8 cellular contexts compared by ENCODE assay signal in genomic region chr11:62879554-62879953, GRCh38. TPM values are rescaled to one million over a fixed set of nuclear protein-coding genes. Genes with fewer than 3 reads are reported as not detected.
DNase-seq lines count a peak whose midpoint lies in the region; ATAC-seq, FAIRE-seq and TF ChIP-seq lines count a peak whose summit lies in the region.

No MANE protein-coding gene starts in this region.

- H3K9me2 ChIP-seq in hepatocyte (replicated peaks; ENCODE audit: insufficient read depth): no peaks in the 10 kb centered on the region

- H3K9me3 Mint-ChIP-seq in activated naive CD4-positive, alpha-beta T cell treated with anti-CD3 and anti-CD28 coated beads, Interleukin-2, amount 50 U/mL, for 72 hours: no peaks in the 10 kb centered on the region

- no peak for ATAC-seq in activated naive CD4-positive, alpha-beta T cell treated with anti-CD3 and anti-CD28 coated beads, Interleukin-2, amount 50 U/mL, for 72 hours
- ATAC-seq in esophagus mucosa (no peak), HG02798 (IDR thresholded peaks at IDR 0.05; ENCODE audit: poor library complexity, unreplicated experiment) (no peak), HG03457 (IDR thresholded peaks at IDR 0.05; ENCODE audit: unreplicated experiment) (no peak)

- peak overlapping the region; percentile 91 for H3K4me2 ChIP-seq in hepatocyte

- peaks cover 77% of the 10 kb centered on the region for H3K36me3 ChIP-seq in HUES48 (ENCODE audit: control insufficient read depth, insufficient read depth, low read length)
- no peaks in the 10 kb centered on the region for H3K36me3 ChIP-seq in hepatocyte (replicated peaks; ENCODE audit: insufficient read depth, low read depth)
- peaks cover 9 to 13% of the 10 kb centered on the region in 2 donors for H3K36me3 ChIP-seq in small intestine (ENCODE audit: control insufficient read depth in 2 of 2, insufficient read depth in 2 of 2, low read length in 2 of 2)

- H3K9me3 ChIP-seq in HUES48 (ENCODE audit: control insufficient read depth, insufficient read depth, low read length) (no peaks in the 10 kb centered on the region), hepatocyte (ENCODE audit: low read depth) (no peaks in the 10 kb centered on the region), small intestine (ENCODE audit: control insufficient read depth, low read depth) (no peaks in the 10 kb centered on the region)

- H3K79me2 ChIP-seq in hepatocyte: peaks cover 58% of the 10 kb centered on the region

- FAIRE-seq in small intestine (lab: Jason Lieb, UNC): no peak

- peak overlapping the region; percentile 92 to 100 for H3K27ac Mint-ChIP-seq in activated naive CD4-positive, alpha-beta T cell treated with anti-CD3 and anti-CD28 coated beads, Interleukin-2, amount 50 U/mL, for 72 hours

- H2AFZ ChIP-seq in hepatocyte: no peak overlapping the region

- H3K4me3 ChIP-seq in HUES48 (ENCODE audit: low read depth, low read length) (peak overlapping the region; percentile 7; the same call in 1 of the 2 replicates), hepatocyte (no peak overlapping the region), small intestine (ENCODE audit: low read depth in 1 of 2, low read length in 2 of 2) (no peak overlapping the region)

- no peak for DNase-seq in activated naive CD4-positive, alpha-beta T cell treated with anti-CD3 and anti-CD28 coated beads, Interleukin-2, amount 50 U/mL, for 72 hours (ENCODE audit: low spot score in 2 of 2)
- DNase-seq in hepatocyte (ENCODE audit: low spot score): no peak
- no peak for DNase-seq in small intestine
- DNase-seq in NCI-H1694 (lab: John Stamatoyannopoulos, UW): no peak

- H3K27me3 ChIP-seq in HUES48 (ENCODE audit: control insufficient read depth, insufficient read depth, low read length) (no peaks in the 10 kb centered on the region), hepatocyte (no peaks in the 10 kb centered on the region), small intestine (ENCODE audit: control insufficient read depth in 2 of 2, insufficient read depth in 2 of 2, low read length in 2 of 2) (no peaks in the 10 kb centered on the region)

- no peak for TF ChIP-seq CTCF in hepatocyte (IDR thresholded peaks at IDR 0.05; ENCODE audit: poor library complexity)

- peaks cover 18% of the 10 kb centered on the region for H4K20me1 ChIP-seq in hepatocyte (ENCODE audit: insufficient read depth, poor library complexity, severe bottlenecking)

- peak overlapping the region; percentile 99 for H3K27ac ChIP-seq in HUES48 (ENCODE audit: low read depth, low read length)
- H3K27ac ChIP-seq in hepatocyte: peak overlapping the region; percentile 100
- peak overlapping the region; percentile 26 to 96 for H3K27ac ChIP-seq in small intestine (ENCODE audit: low read depth in 1 of 2, low read length in 1 of 2)

- H3K9ac ChIP-seq in HUES48 (ENCODE audit: low read depth, low read length): no peak overlapping the region

- 66% methylated on average over 3 of the region's 3 CpGs for WGBS in hepatocyte (ENCODE audit: low lambda C conversion rate, missing lambda C conversion rate)
- 57 to 71% (median 63%) methylated on average over 3 of the region's 3 CpGs for whole genome bisulfite sequencing in small intestine, 3 donors

- H3K36me3 Mint-ChIP-seq in activated naive CD4-positive, alpha-beta T cell treated with anti-CD3 and anti-CD28 coated beads, Interleukin-2, amount 50 U/mL, for 72 hours: peaks cover 51 to 65% of the 10 kb centered on the region in 2 donors

- H3K4me1 ChIP-seq in HUES48 (ENCODE audit: control insufficient read depth, insufficient read depth, low read length) (peaks cover 22% of the 10 kb centered on the region), hepatocyte (ENCODE audit: insufficient read depth) (peaks cover 39% of the 10 kb centered on the region), small intestine (ENCODE audit: control insufficient read depth in 2 of 2, insufficient read depth in 1 of 2, low read depth in 1 of 2, low read length in 1 of 2) (peaks cover 0 to 14% of the 10 kb centered on the region in 2 donors)

RNA-seq across cellular contexts. Expression of gene SLC3A2, which starts 1.1 kb away (rescaled TPM):
- 100 to 1,000 TPM; 295 to 308 TPM for total RNA-seq in activated naive CD4-positive, alpha-beta T cell treated with anti-CD3 and anti-CD28 coated beads, Interleukin-2, amount 50 U/mL, for 72 hours
- total RNA-seq in hepatocyte (335 and 573 TPM in 2 replicates), esophagus mucosa (233 TPM)
- polyA plus RNA-seq in hepatocyte (456 and 476 TPM in 2 replicates), small intestine (100 to 1,000 TPM; 124 to 200 (median 176) TPM)

RNA-seq across cellular contexts. Expression of gene WDR74, which starts 40.2 kb away (rescaled TPM):
- total RNA-seq in activated naive CD4-positive, alpha-beta T cell treated with anti-CD3 and anti-CD28 coated beads, Interleukin-2, amount 50 U/mL, for 72 hours: 100 to 1,000 TPM in 1 of 2 donors, 10 to 100 TPM in 1; 87.2 to 105 TPM
- total RNA-seq in hepatocyte (28.0 and 30.9 TPM in 2 replicates), esophagus mucosa (41.0 TPM)
- polyA plus RNA-seq in hepatocyte (28.9 and 34.1 TPM in 2 replicates), small intestine (10 to 100 TPM; 30.3 to 47.5 (median 34.0) TPM)

RNA-seq across cellular contexts. Expression of gene CHRM1, which starts 41.6 kb away (rescaled TPM):
- total RNA-seq in activated naive CD4-positive, alpha-beta T cell treated with anti-CD3 and anti-CD28 coated beads, Interleukin-2, amount 50 U/mL, for 72 hours: not detected
- not detected in 2 replicates for total RNA-seq in hepatocyte
- polyA plus RNA-seq in hepatocyte: not detected in 2 replicates
- polyA plus RNA-seq in small intestine: 1 to 10 TPM in 1 of 3 donors, not detected in 2; 1.1 TPM
- not detected for total RNA-seq in esophagus mucosa

RNA-seq across cellular contexts. Expression of gene TEX54, which starts 46.9 kb away (rescaled TPM):
- under 1 TPM in 1 of 2 donors, not detected in 1; 0.70 TPM for total RNA-seq in activated naive CD4-positive, alpha-beta T cell treated with anti-CD3 and anti-CD28 coated beads, Interleukin-2, amount 50 U/mL, for 72 hours
- total RNA-seq in hepatocyte (not detected in 2 replicates), esophagus mucosa (not detected)
- polyA plus RNA-seq in hepatocyte (1.8 and 3.5 TPM in 2 replicates), small intestine (not detected)

RNA-seq across cellular contexts. Expression of gene STX5, which starts 47.7 kb away (rescaled TPM):
- 10 to 100 TPM; 23.0 to 61.3 TPM for total RNA-seq in activated naive CD4-positive, alpha-beta T cell treated with anti-CD3 and anti-CD28 coated beads, Interleukin-2, amount 50 U/mL, for 72 hours
- total RNA-seq in hepatocyte (35.4 and 37.3 TPM in 2 replicates), esophagus mucosa (25.1 TPM)
- polyA plus RNA-seq in hepatocyte (49.7 and 50.4 TPM in 2 replicates), small intestine (10 to 100 TPM; 22.6 to 38.6 (median 24.8) TPM)
